Comparison of ENCODE assay signal across 2 cellular contexts in the genomic region with DNA sequence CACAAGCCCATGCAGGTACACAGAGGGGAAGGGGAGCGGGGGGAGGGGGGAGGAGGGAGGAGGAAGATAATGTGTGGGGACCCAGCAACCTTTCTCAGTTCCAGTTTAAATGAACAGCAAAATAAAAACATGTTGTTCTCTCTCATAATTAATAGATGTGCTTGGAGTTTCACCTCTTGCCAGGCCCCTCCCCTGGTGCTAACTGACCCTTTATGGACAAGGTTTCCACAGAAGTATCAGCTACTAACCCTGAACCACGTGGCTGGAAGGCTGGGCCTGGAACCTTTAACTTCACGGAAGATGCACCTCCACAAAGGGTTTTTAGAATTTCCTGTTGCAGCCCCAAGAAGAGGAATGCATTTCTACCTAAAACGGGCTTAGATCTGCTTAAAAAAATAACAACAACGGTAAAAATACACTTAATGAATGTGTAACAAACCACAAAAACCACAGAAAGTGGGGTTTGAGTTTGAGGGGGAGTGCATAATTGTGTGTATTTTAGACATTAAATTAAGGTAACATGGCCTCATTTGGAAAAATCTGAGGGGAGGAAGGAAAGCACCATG.
TF ChIP-seq lines count a peak whose summit lies in the region.

No MANE protein-coding gene starts in this region.

TF ChIP-seq in GM12878, 131 proteins besides CTCF, POLR2A, EP300 and RAD21 (continues in another document):
- TF ChIP-seq NFXL1 (IDR thresholded peaks at IDR 0.05; ENCODE audit: borderline replicate concordance) = no peak
- TF ChIP-seq ZNF384 (IDR thresholded peaks at IDR 0.05; ENCODE audit: borderline replicate concordance, low read depth, low read length) = no peak
- no peak for TF ChIP-seq POU2F2 (IDR thresholded peaks at IDR 0.05; ENCODE audit: borderline replicate concordance, low read depth, low read length)
- no peak for TF ChIP-seq STAT1 (conservative IDR thresholded peaks at IDR 0.05)
- TF ChIP-seq MTA3 (IDR thresholded peaks at IDR 0.05; ENCODE audit: borderline replicate concordance, low read length) = no peak
- no peak for TF ChIP-seq MYB (IDR thresholded peaks at IDR 0.05; ENCODE audit: borderline replicate concordance, low read depth, low read length)
- no peak for TF ChIP-seq POLR2AphosphoS5 (IDR thresholded peaks at IDR 0.05; ENCODE audit: low read length)
- 0 out of 2 replicates have a peak, but pooled peaks have one; percentile 29 for TF ChIP-seq NBN (IDR thresholded peaks at IDR 0.05)
- 0 out of 2 replicates have a peak, but pooled peaks have one; percentile 16 for TF ChIP-seq MEF2A (IDR thresholded peaks at IDR 0.05; ENCODE audit: insufficient read depth, low read depth, low read length)
- TF ChIP-seq KDM1A (IDR thresholded peaks at IDR 0.05; ENCODE audit: borderline replicate concordance) = no peak
- no peak for TF ChIP-seq USF1 (IDR thresholded peaks at IDR 0.05; ENCODE audit: borderline replicate concordance, extremely low read length, insufficient read depth, low read depth, low read length)
- no peak for TF ChIP-seq CHD1 (IDR thresholded peaks at IDR 0.05; ENCODE audit: low read depth, low read length)
- no peak for TF ChIP-seq BCLAF1 (IDR thresholded peaks at IDR 0.05)
- no peak for TF ChIP-seq SPI1 (IDR thresholded peaks at IDR 0.05; ENCODE audit: borderline replicate concordance, insufficient read depth, low read depth, low read length)
- no peak for TF ChIP-seq IRF5 (IDR thresholded peaks at IDR 0.05; ENCODE audit: borderline replicate concordance)
- TF ChIP-seq, protein P1, sequence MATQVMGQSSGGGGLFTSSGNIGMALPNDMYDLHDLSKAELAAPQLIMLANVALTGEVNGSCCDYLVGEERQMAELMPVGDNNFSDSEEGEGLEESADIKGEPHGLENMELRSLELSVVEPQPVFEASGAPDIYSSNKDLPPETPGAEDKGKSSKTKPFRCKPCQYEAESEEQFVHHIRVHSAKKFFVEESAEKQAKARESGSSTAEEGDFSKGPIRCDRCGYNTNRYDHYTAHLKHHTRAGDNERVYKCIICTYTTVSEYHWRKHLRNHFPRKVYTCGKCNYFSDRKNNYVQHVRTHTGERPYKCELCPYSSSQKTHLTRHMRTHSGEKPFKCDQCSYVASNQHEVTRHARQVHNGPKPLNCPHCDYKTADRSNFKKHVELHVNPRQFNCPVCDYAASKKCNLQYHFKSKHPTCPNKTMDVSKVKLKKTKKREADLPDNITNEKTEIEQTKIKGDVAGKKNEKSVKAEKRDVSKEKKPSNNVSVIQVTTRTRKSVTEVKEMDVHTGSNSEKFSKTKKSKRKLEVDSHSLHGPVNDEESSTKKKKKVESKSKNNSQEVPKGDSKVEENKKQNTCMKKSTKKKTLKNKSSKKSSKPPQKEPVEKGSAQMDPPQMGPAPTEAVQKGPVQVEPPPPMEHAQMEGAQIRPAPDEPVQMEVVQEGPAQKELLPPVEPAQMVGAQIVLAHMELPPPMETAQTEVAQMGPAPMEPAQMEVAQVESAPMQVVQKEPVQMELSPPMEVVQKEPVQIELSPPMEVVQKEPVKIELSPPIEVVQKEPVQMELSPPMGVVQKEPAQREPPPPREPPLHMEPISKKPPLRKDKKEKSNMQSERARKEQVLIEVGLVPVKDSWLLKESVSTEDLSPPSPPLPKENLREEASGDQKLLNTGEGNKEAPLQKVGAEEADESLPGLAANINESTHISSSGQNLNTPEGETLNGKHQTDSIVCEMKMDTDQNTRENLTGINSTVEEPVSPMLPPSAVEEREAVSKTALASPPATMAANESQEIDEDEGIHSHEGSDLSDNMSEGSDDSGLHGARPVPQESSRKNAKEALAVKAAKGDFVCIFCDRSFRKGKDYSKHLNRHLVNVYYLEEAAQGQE (IDR thresholded peaks at IDR 0.05; ENCODE audit: low read depth, low read length) = no peak
- 0 out of 2 replicates have a peak, but pooled peaks have one; percentile 14 for TF ChIP-seq ATF7 (IDR thresholded peaks at IDR 0.05; ENCODE audit: low read depth)
- no peak for TF ChIP-seq LARP7 (IDR thresholded peaks at IDR 0.05)
- no peak for TF ChIP-seq FOS (IDR thresholded peaks at IDR 0.05; ENCODE audit: borderline replicate concordance, extremely low read depth, insufficient read length)
- no peak for TF ChIP-seq SRF (IDR thresholded peaks at IDR 0.05; ENCODE audit: low read depth in 2 of 2, low read length in 2 of 2)
- no peak for TF ChIP-seq SIN3A (IDR thresholded peaks at IDR 0.05; ENCODE audit: low read depth, low read length)
- TF ChIP-seq RB1 (IDR thresholded peaks at IDR 0.05; ENCODE audit: borderline replicate concordance) = no peak

TF ChIP-seq in WTC11, 78 proteins besides CTCF, POLR2A, EP300 and RAD21:
- TF ChIP-seq TEAD4 (CRISPR knock-in tag; IDR thresholded peaks at IDR 0.05) (no peak), ATF1 (CRISPR knock-in tag; IDR thresholded peaks at IDR 0.05) (no peak), USF1 (CRISPR knock-in tag; IDR thresholded peaks at IDR 0.05) (no peak)
- TF ChIP-seq, protein P2, sequence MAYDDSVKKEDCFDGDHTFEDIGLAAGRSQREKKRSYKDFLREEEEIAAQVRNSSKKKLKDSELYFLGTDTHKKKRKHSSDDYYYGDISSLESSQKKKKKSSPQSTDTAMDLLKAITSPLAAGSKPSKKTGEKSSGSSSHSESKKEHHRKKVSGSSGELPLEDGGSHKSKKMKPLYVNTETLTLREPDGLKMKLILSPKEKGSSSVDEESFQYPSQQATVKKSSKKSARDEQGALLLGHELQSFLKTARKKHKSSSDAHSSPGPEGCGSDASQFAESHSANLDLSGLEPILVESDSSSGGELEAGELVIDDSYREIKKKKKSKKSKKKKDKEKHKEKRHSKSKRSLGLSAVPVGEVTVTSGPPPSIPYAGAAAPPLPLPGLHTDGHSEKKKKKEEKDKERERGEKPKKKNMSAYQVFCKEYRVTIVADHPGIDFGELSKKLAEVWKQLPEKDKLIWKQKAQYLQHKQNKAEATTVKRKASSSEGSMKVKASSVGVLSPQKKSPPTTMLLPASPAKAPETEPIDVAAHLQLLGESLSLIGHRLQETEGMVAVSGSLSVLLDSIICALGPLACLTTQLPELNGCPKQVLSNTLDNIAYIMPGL (CRISPR knock-in tag; IDR thresholded peaks at IDR 0.05) = no peak
- TF ChIP-seq, protein P3, sequence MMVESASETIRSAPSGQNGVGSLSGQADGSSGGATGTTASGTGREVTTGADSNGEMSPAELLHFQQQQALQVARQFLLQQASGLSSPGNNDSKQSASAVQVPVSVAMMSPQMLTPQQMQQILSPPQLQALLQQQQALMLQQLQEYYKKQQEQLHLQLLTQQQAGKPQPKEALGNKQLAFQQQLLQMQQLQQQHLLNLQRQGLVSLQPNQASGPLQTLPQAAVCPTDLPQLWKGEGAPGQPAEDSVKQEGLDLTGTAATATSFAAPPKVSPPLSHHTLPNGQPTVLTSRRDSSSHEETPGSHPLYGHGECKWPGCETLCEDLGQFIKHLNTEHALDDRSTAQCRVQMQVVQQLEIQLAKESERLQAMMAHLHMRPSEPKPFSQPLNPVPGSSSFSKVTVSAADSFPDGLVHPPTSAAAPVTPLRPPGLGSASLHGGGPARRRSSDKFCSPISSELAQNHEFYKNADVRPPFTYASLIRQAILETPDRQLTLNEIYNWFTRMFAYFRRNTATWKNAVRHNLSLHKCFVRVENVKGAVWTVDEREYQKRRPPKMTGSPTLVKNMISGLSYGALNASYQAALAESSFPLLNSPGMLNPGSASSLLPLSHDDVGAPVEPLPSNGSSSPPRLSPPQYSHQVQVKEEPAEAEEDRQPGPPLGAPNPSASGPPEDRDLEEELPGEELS (CRISPR knock-in tag; IDR thresholded peaks at IDR 0.05) = no peak
- TF ChIP-seq, protein P4, sequence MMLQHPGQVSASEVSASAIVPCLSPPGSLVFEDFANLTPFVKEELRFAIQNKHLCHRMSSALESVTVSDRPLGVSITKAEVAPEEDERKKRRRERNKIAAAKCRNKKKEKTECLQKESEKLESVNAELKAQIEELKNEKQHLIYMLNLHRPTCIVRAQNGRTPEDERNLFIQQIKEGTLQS (CRISPR knock-in tag; conservative IDR thresholded peaks at IDR 0.05) = no peak
